ENCODE assay signal across 8 cellular contexts in genomic region chr17:7549401-7550055, GRCh38. TPM values are rescaled to one million over a fixed set of nuclear protein-coding genes. Genes with fewer than 3 reads are reported as not detected.
DNase-seq lines count a peak whose midpoint lies in the region; ATAC-seq lines count a peak whose summit lies in the region.

No MANE protein-coding gene starts in this region.

- peak; percentile 58 for ATAC-seq in Right ventricle myocardium superior (ENCODE audit: poor library complexity)
- ATAC-seq in HG02571 (IDR thresholded peaks at IDR 0.05; ENCODE audit: unreplicated experiment), result no peak
- ATAC-seq in GM18511 (IDR thresholded peaks at IDR 0.05; ENCODE audit: unreplicated experiment), result no peak

- DNase-seq in HAP-1 (ENCODE audit: low spot score in 2 of 2) (no peak), Right ventricle myocardium superior (no peak), putamen (ENCODE audit: low spot score) (peak; percentile 73), medulla oblongata (ENCODE audit: extremely low spot score) (no peak), NCI-H345 (lab: John Stamatoyannopoulos, UW) (no peak)
- DNase-seq in activated T-helper 9 cell treated with anti-CD3 and anti-CD28 coated beads, Interleukin-2, amount 50 U/mL, for 16 hours (ENCODE audit: low read depth), result peak; percentile 22

- peak overlapping the region; percentile 37 for H3K4me3 ChIP-seq in HAP-1

- peaks cover 8% of the 10 kb centered on the region for H3K4me1 ChIP-seq in HAP-1

- H3K27me3 ChIP-seq in HAP-1 (ENCODE audit: low read depth), result no peaks in the 10 kb centered on the region

- H3K36me3 ChIP-seq in HAP-1 (replicated peaks), result no peaks in the 10 kb centered on the region

- H3K9me3 ChIP-seq in HAP-1, result no peaks in the 10 kb centered on the region

- in situ Hi-C loops in HAP-1 (cut with MboI; ENCODE audit: low sequenced_read_pairs), result no loop called here

- intact Hi-C loops in Right ventricle myocardium superior (cut with DNase I), result no loop called here

RNA-seq across cellular contexts. Expression of gene TNFSF12, which starts 0.7 kb away (rescaled TPM):
- 34.6 TPM for total RNA-seq in Right ventricle myocardium superior

RNA-seq across cellular contexts. Expression of gene TNFSF13, which starts 9.0 kb away (rescaled TPM):
- 8.3 TPM for total RNA-seq in Right ventricle myocardium superior

RNA-seq across cellular contexts. Expression of gene SENP3, which starts 12.2 kb away (rescaled TPM):
- 30.8 TPM for total RNA-seq in Right ventricle myocardium superior

RNA-seq across cellular contexts. Expression of gene CD68, which starts 29.9 kb away (rescaled TPM):
- 32.0 TPM for total RNA-seq in Right ventricle myocardium superior

RNA-seq across cellular contexts. Expression of gene MPDU1, which starts 34.1 kb away (rescaled TPM):
- 25.9 TPM for total RNA-seq in Right ventricle myocardium superior

Comparison
In these comparisons a context has a peak if more than half of its experiments do, and no peak if none do; other contexts are left out.
1. DNase-seq: peak in activated T-helper 9 cell treated with anti-CD3 and anti-CD28 coated beads, Interleukin-2, amount 50 U/mL, for 16 hours (single experiment) and putamen (single experiment); none in HAP-1 (0 of 2), Right ventricle myocardium superior (single experiment), medulla oblongata (single experiment) and NCI-H345 (single experiment).